In the genomic region with DNA sequence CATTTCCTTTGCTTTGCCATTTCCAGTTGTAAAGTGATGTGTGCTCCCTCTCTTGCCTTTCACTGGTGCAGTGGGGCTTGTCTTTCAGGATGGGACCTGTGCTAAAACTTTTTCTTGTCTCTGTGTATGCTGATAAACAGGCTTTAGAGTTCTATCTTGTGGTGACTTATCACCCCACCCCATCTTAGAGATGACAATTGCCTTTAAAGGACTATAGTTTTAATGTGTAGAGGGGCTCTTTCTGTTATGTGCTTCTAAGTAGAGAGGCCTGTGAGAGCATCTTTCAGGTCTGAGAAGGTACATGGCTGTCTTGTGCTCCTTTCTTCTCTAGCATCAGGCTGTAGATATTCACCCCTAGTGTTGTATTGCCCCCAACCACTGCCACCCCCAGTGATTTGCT, we compare ENCODE assay signal across 14 cellular contexts.
"Had no signal": no experiment of that assay in that cellular context is flagged by ENCODE, and none has a peak within 500 bp of the region (broad histone marks: within the 10 kb centered on the region; RNA-seq: fewer than 3 reads in every experiment).

No MANE protein-coding gene starts in this region.

- H3K4me3 Mint-ChIP-seq: activated T-cell treated with anti-CD3 and anti-CD28 coated beads, Interleukin-2, amount 50 U/mL, for 4 hours; brain; stimulated activated naive CD8-positive, alpha-beta T cell treated with anti-CD3 and anti-CD28 coated beads, Interleukin-15, amount 100 ng/mL, for 72 hours had no signal

- H3K9me3 ChIP-seq: sigmoid colon, upper lobe of right lung had no signal

- H3K27me3 ChIP-seq: foreskin keratinocyte, sigmoid colon, upper lobe of right lung had no signal

- H3K27me3 Mint-ChIP-seq: brain; stimulated activated naive CD8-positive, alpha-beta T cell treated with anti-CD3 and anti-CD28 coated beads, Interleukin-15, amount 100 ng/mL, for 72 hours had no signal

- ATAC-seq: activated naive CD4-positive, alpha-beta T cell treated with anti-CD3 and anti-CD28 coated beads, Interleukin-2, amount 50 U/mL, for 72 hours; activated T-cell treated with anti-CD3 and anti-CD28 coated beads, Interleukin-2, amount 50 U/mL, for 4 hours; foreskin keratinocyte; stimulated activated naive CD8-positive, alpha-beta T cell treated with anti-CD3 and anti-CD28 coated beads, Interleukin-15, amount 100 ng/mL, for 72 hours; upper lobe of right lung had no signal

- H3K4me3 ChIP-seq: sigmoid colon, upper lobe of right lung had no signal

- H3K27ac ChIP-seq: foreskin keratinocyte, sigmoid colon, upper lobe of right lung had no signal

- DNase-seq: activated CD4-positive, alpha-beta T cell treated with anti-CD3 and anti-CD28 coated beads for 1 hour; activated CD4-positive, alpha-beta T cell treated with anti-CD3 and anti-CD28 coated beads, Interleukin-2, amount 50 U/mL, for 4 hours; activated effector memory CD4-positive, alpha-beta T cell treated with Interleukin-2 at 50 U/mL for 16 hours; activated T-cell treated with anti-CD3 and anti-CD28 coated beads, Interleukin-2, amount 50 U/mL, for 4 hours; amygdala; cortex of kidney; effector CD4-positive, alpha-beta T cell; foreskin keratinocyte; sigmoid colon; stimulated activated CD4-positive, alpha-beta T cell treated with anti-CD3 and anti-CD28 coated beads, Interleukin-1b, Interleukin-23, amount 100 ng/mL, for 48 hours; stimulated activated naive CD8-positive, alpha-beta T cell treated with anti-CD3 and anti-CD28 coated beads, Interleukin-15, amount 100 ng/mL, for 72 hours; upper lobe of right lung had no signal

- H3K4me1 ChIP-seq: foreskin keratinocyte had no signal

- H3K27ac Mint-ChIP-seq: brain had no signal
